Comparison of ENCODE assay signal across 1 cellular context in the genomic region with DNA sequence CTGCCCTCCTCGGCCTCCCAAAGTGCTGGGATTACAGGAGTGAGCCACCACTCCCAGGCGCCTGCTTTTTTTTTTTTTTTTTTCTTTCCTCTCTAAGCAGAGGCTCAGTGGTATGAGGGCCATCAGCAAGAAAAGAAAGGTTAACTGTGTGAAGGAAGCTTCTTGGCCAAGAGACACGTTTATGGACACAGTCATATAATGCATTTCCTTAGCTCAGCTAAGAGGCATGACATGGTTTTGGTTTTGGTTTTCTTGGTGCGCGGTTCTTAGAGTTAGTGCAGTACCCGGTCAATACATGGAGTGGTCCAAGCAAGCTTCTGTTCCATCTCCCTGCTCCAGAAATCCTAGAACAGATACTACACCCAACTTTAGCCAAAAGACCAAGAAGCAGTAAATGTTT.
TF ChIP-seq lines count a peak whose summit lies in the region.

No MANE protein-coding gene starts in this region.

TF ChIP-seq in IMR-90, 13 proteins besides CTCF, POLR2A, EP300 and RAD21 (continued from another document):
- TF ChIP-seq ELK1 (IDR thresholded peaks at IDR 0.05; ENCODE audit: borderline replicate concordance, low read depth, low read length) (no peak), MAZ (IDR thresholded peaks at IDR 0.05; ENCODE audit: borderline replicate concordance, low read depth, low read length) (no peak), RFX5 (IDR thresholded peaks at IDR 0.05; ENCODE audit: low read depth, low read length) (no peak), NFE2L2 (IDR thresholded peaks at IDR 0.05; ENCODE audit: low read depth, low read length) (no peak), USF2 (IDR thresholded peaks at IDR 0.05; ENCODE audit: low read depth, low read length) (no peak), CHD1 (IDR thresholded peaks at IDR 0.05; ENCODE audit: low read depth, low read length) (no peak)
